In genomic region chr2:21018290-21018689, GRCh38 we compare ENCODE assay signal across 30 cellular contexts. TPM values are rescaled to one million over a fixed set of nuclear protein-coding genes. Genes with fewer than 3 reads are reported as not detected.
"Had no signal": no experiment of that assay in that cellular context is flagged by ENCODE, and none has a peak within 500 bp of the region (broad histone marks: within the 10 kb centered on the region; RNA-seq: fewer than 3 reads in every experiment).

No MANE protein-coding gene starts in this region.

- H3K27me3 ChIP-seq: colonic mucosa, esophagus muscularis mucosa, esophagus squamous epithelium, foreskin keratinocyte, gastrocnemius medialis, gastroesophageal sphincter, heart left ventricle had no signal

- DNase-seq: colonic mucosa; cortex of kidney; dermis blood vessel endothelial cell; dorsolateral prefrontal cortex; effector CD4-positive, alpha-beta T cell; effector CD8-positive, alpha-beta T cell; effector memory CD4-positive, alpha-beta T cell; effector memory CD8-positive, alpha-beta T cell; endodermal cell; erythroblast; esophagus squamous epithelium; foreskin fibroblast; foreskin keratinocyte; foreskin melanocyte; gastrocnemius medialis; glutamatergic neuron; head of caudate nucleus; heart left ventricle; heart right ventricle had no signal

- H3K36me3 ChIP-seq: colonic mucosa, esophagus squamous epithelium, gastrocnemius medialis, gastroesophageal sphincter had no signal

- H3K4me1 ChIP-seq: colonic mucosa, esophagus muscularis mucosa, esophagus squamous epithelium, foreskin keratinocyte, gastrocnemius medialis, gastroesophageal sphincter, heart left ventricle, heart right ventricle had no signal

- ATAC-seq: effector memory CD8-positive, alpha-beta T cell; esophagus mucosa; foreskin keratinocyte; gastrocnemius medialis; gastroesophageal sphincter; heart left ventricle; heart right ventricle had no signal

- H3K27ac ChIP-seq: colonic mucosa, coronary artery, dorsolateral prefrontal cortex, epithelial cell of prostate, esophagus muscularis mucosa, esophagus squamous epithelium, foreskin keratinocyte, gastrocnemius medialis, gastroesophageal sphincter, heart left ventricle, heart right ventricle had no signal

- H3K4me3 ChIP-seq: colonic mucosa, coronary artery, dorsolateral prefrontal cortex, esophagus muscularis mucosa, esophagus squamous epithelium, gastrocnemius medialis, gastroesophageal sphincter, heart left ventricle, heart right ventricle had no signal

- H3K9me3 ChIP-seq: colonic mucosa, esophagus muscularis mucosa, esophagus squamous epithelium, gastrocnemius medialis, heart left ventricle, heart right ventricle had no signal

- FAIRE-seq: colon, endometrium, endothelial cell of umbilical vein, frontal cortex had no signal

RNA-seq across cellular contexts. Expression of gene APOB, which starts 25.6 kb away (rescaled TPM):
- total RNA-seq: epithelial cell of proximal tubule, foreskin keratinocyte had no signal
- polyA plus RNA-seq: fibroblast of lung, foreskin keratinocyte had no signal
